Comparison of ENCODE assay signal across 13 cellular contexts in the genomic region with DNA sequence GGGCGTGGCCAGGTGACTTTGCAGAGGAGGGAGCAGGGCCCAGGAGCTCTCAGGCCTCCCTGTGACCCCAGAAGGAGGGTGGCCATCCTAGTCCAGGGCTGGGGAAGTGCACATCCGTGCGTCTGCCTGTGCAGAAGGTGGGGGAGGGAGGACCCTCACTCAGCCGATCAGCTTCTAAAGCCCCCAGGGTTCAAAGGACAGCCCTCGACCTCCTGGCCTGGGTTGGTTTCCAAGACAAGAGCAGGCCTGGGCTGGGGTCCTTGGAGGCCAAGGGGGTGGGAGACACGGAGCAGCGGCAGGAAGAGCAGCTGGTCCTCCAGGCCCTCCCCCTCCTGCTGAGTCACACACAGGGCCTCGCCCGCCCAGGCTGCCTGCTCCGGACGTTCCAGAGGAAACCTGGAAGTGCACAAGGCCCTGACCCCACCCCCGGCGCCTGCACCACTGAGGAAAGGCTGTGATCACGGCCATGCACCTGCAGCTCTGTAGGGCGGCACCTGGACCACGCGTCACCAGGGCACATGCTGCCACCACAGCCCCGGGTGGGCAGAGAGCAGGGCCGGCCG.
A peak's percentile ranks its signal among the peaks of the same experiment; 100 is the strongest.
DNase-seq lines count a peak whose midpoint lies in the region; ATAC-seq and TF ChIP-seq lines count a peak whose summit lies in the region.
"Had no signal": no experiment of that assay in that cellular context is flagged by ENCODE, and none has a peak within 500 bp of the region (broad histone marks: within the 10 kb centered on the region; RNA-seq: fewer than 3 reads in every experiment).

No MANE protein-coding gene starts in this region.

- H3K36me3 Mint-ChIP-seq in endodermal cell (ENCODE audit: low read depth), result no peaks in the 10 kb centered on the region

- ATAC-seq in heart right ventricle (peak in 7 of 8 donors; percentile 51 to 86 (median 63)), GM19397 (IDR thresholded peaks at IDR 0.05; ENCODE audit: unreplicated experiment) (no peak)
- ATAC-seq: effector memory CD8-positive, alpha-beta T cell had no signal

- H3K36me3 ChIP-seq in SK-N-SH (replicated peaks in 1 of 2; ENCODE audit: control insufficient read depth in 1 of 2, insufficient read depth in 2 of 2, low read length in 1 of 2), result no peaks in the 10 kb centered on the region
- no peaks in the 10 kb centered on the region for H3K36me3 ChIP-seq in heart right ventricle
- no peaks in the 10 kb centered on the region for H3K36me3 ChIP-seq in endodermal cell (ENCODE audit: control insufficient read depth, insufficient read depth, low read length)

- no peaks in the 10 kb centered on the region for H4K20me1 ChIP-seq in SK-N-SH (ENCODE audit: insufficient read depth)

- CTCF ChIA-PET in SK-N-SH (lab: Yijun Ruan, JAX), result no interaction called here

- no peak overlapping the region for H2AFZ ChIP-seq in SK-N-SH (ENCODE audit: low read depth)

- TF ChIP-seq EP300 in SK-N-SH (IDR thresholded peaks at IDR 0.05; ENCODE audit: borderline replicate concordance in 1 of 2, low read depth in 1 of 2, low read length in 1 of 2), result 0 out of 4 replicates have a peak, but pooled peaks of 1 of the 2 experiments have one; percentile 41

- no peak for TF ChIP-seq RAD21 in SK-N-SH (IDR thresholded peaks at IDR 0.05; ENCODE audit: low read length)

- DNase-seq in H4 (ENCODE audit: low spot score) (peak; percentile 82), SK-N-SH (no peak), heart right ventricle (peak in 1 of 2 donors; percentile 31), pulmonary artery endothelial cell (ENCODE audit: low read depth, low spot score) (peak; percentile 58), NCI-H128 (lab: John Stamatoyannopoulos, UW; ENCODE audit: unreplicated experiment) (no peak), endodermal cell (no peak)
- no peak for DNase-seq in stimulated activated CD8-positive, alpha-beta memory T cell treated with anti-CD3 and anti-CD28 coated beads, Interleukin-4, amount 100 ng/mL, for 48 hours
- DNase-seq: effector memory CD8-positive, alpha-beta T cell; NCI-H1930; stimulated activated CD4-positive, alpha-beta T cell treated with anti-CD3 and anti-CD28 coated beads, Interleukin-2, amount 100 ng/mL, for 24 hours; T-helper 1 cell had no signal

- peaks cover 12 to 32% of the 10 kb centered on the region in 2 experiments; a peak in 3 of 4 replicates for H3K4me1 ChIP-seq in SK-N-SH (ENCODE audit: control insufficient read depth in 1 of 2, insufficient read depth in 2 of 2, low read depth in 1 of 2, low read length in 1 of 2)
- H3K4me1 ChIP-seq in heart right ventricle, result peaks cover 0 to 25% (median 9%) of the 10 kb centered on the region in 9 donors
- H3K4me1 ChIP-seq in endodermal cell (ENCODE audit: control insufficient read depth, insufficient read depth, low read length), result no peaks in the 10 kb centered on the region

- TF ChIP-seq CTCF in SK-N-SH (IDR thresholded peaks at IDR 0.05), result no peak
- TF ChIP-seq CTCF in heart right ventricle (IDR thresholded peaks at IDR 0.05), result no peak
- TF ChIP-seq CTCF in endodermal cell (conservative IDR thresholded peaks at IDR 0.05), result no peak

- intact Hi-C loops in heart right ventricle (cut with DNase I), result no loop called here

- no peaks in the 10 kb centered on the region for H3K9me2 ChIP-seq in SK-N-SH

- no peak overlapping the region for H3K27ac Mint-ChIP-seq in endodermal cell
- H3K27ac Mint-ChIP-seq: activated T-helper 2 cell treated with anti-CD3 and anti-CD28 coated beads, Interferon-gamma antibody, Interleukin-2, Interleukin-4, amounts not matched to agents 10 μg/mL and 5 μg/mL and 100 μg/mL, durations not matched to agents 14 hours and 24 hours and 36 hours; effector memory CD8-positive, alpha-beta T cell had no signal

- H3K4me1 Mint-ChIP-seq in endodermal cell, result no peaks in the 10 kb centered on the region

- no peak overlapping the region for H3K4me3 ChIP-seq in SK-N-SH (ENCODE audit: low read depth in 2 of 2, low read length in 1 of 2)
- H3K4me3 ChIP-seq in heart right ventricle, result no peak overlapping the region
- no peak overlapping the region for H3K4me3 ChIP-seq in endodermal cell (ENCODE audit: low read length)

- H3K79me2 ChIP-seq in SK-N-SH (ENCODE audit: insufficient read depth), result no peaks in the 10 kb centered on the region

- H3K9me3 ChIP-seq in SK-N-SH (no peaks in the 10 kb centered on the region), heart right ventricle (peaks cover 0 to 5% (median 0%) of the 10 kb centered on the region in 11 donors), endodermal cell (ENCODE audit: control insufficient read depth, low read length) (no peaks in the 10 kb centered on the region)

- WGBS in SK-N-SH (ENCODE audit: low lambda C conversion rate), result 82% methylated on average over 4 of the region's 20 CpGs
- 43 to 51% methylated on average over 19 to 20 of the region's 20 CpGs for WGBS in heart right ventricle, 2 donors
- 81 to 87% methylated on average over 6 to 20 of the region's 20 CpGs for WGBS in endodermal cell (ENCODE audit: insufficient coverage in 1 of 2, insufficient read length in 1 of 2), 2 experiments

- H3K4me2 ChIP-seq in SK-N-SH, result peak overlapping the region; percentile 59; the same call in 1 of the 2 replicates

- peaks cover 13% of the 10 kb centered on the region for H3K9me3 Mint-ChIP-seq in endodermal cell
- H3K9me3 Mint-ChIP-seq: effector memory CD8-positive, alpha-beta T cell had no signal

- H3K27me3 ChIP-seq in SK-N-SH (ENCODE audit: insufficient read depth), result no peaks in the 10 kb centered on the region
- peaks cover 0 to 19% (median 5%) of the 10 kb centered on the region in 7 donors for H3K27me3 ChIP-seq in heart right ventricle
- H3K27me3 ChIP-seq in endodermal cell (ENCODE audit: control insufficient read depth, insufficient read depth, low read length, poor library complexity, severe bottlenecking), result no peaks in the 10 kb centered on the region

- peak overlapping the region in 1 of 2 experiments; percentile 54; a peak in 2 of 4 replicates for H3K27ac ChIP-seq in SK-N-SH (ENCODE audit: low read depth in 2 of 2, low read length in 1 of 2)
- no peak overlapping the region for H3K27ac ChIP-seq in heart right ventricle
- H3K27ac ChIP-seq in endodermal cell (ENCODE audit: low read depth, low read length), result no peak overlapping the region

- no peaks in the 10 kb centered on the region for H3K27me3 Mint-ChIP-seq in endodermal cell (ENCODE audit: insufficient read depth)

- H3K4me3 Mint-ChIP-seq in endodermal cell, result no peak overlapping the region
- H3K4me3 Mint-ChIP-seq: effector memory CD8-positive, alpha-beta T cell had no signal

- peaks cover 4% of the 10 kb centered on the region for H3F3A ChIP-seq in SK-N-SH (replicated peaks; ENCODE audit: insufficient read depth)

- H3K9ac ChIP-seq in SK-N-SH (peak overlapping the region; percentile 51), endodermal cell (ENCODE audit: extremely low read depth, low read length, poor library complexity, severe bottlenecking) (no peak overlapping the region)

- POLR2A ChIA-PET in SK-N-SH (lab: Yijun Ruan, JAX), result no interaction called here

TF ChIP-seq in SK-N-SH, 30 proteins besides CTCF, POLR2A, EP300 and RAD21 (continues in another document):
- TF ChIP-seq JUND (IDR thresholded peaks at IDR 0.05), result no peak; the same call in 1 of the 2 replicates
- no peak for TF ChIP-seq NFIC (IDR thresholded peaks at IDR 0.05; ENCODE audit: borderline replicate concordance)
- no peak for TF ChIP-seq USF2 (IDR thresholded peaks at IDR 0.05; ENCODE audit: borderline replicate concordance, low read depth, low read length)
- no peak for TF ChIP-seq TAF1 (IDR thresholded peaks at IDR 0.05; ENCODE audit: borderline replicate concordance, low read depth, low read length)
- TF ChIP-seq GATA2 (CRISPR knock-in tag; IDR thresholded peaks at IDR 0.05), result no peak
- no peak for TF ChIP-seq CHD2 (IDR thresholded peaks at IDR 0.05; ENCODE audit: low read length, partially characterized antibody)
- TF ChIP-seq FOSL2 (IDR thresholded peaks at IDR 0.05; ENCODE audit: borderline replicate concordance, low read depth), result peak; percentile 80
- no peak for TF ChIP-seq MXI1 (IDR thresholded peaks at IDR 0.05; ENCODE audit: low read depth, low read length)
- 0 out of 2 replicates have a peak, but pooled peaks have one; percentile 36 for TF ChIP-seq ELF1 (IDR thresholded peaks at IDR 0.05)
- TF ChIP-seq, protein P1, sequence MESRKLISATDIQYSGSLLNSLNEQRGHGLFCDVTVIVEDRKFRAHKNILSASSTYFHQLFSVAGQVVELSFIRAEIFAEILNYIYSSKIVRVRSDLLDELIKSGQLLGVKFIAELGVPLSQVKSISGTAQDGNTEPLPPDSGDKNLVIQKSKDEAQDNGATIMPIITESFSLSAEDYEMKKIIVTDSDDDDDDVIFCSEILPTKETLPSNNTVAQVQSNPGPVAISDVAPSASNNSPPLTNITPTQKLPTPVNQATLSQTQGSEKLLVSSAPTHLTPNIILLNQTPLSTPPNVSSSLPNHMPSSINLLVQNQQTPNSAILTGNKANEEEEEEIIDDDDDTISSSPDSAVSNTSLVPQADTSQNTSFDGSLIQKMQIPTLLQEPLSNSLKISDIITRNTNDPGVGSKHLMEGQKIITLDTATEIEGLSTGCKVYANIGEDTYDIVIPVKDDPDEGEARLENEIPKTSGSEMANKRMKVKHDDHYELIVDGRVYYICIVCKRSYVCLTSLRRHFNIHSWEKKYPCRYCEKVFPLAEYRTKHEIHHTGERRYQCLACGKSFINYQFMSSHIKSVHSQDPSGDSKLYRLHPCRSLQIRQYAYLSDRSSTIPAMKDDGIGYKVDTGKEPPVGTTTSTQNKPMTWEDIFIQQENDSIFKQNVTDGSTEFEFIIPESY (IDR thresholded peaks at IDR 0.05; ENCODE audit: borderline replicate concordance, low read depth), result no peak
- peak; percentile 12; the same call in 1 of the 2 replicates for TF ChIP-seq POLR2AphosphoS5 (IDR thresholded peaks at IDR 0.05; ENCODE audit: low read depth, low read length)
- TF ChIP-seq GABPA (IDR thresholded peaks at IDR 0.05; ENCODE audit: low read depth), result peak; percentile 62
- no peak for TF ChIP-seq FOXJ3 (CRISPR knock-in tag; IDR thresholded peaks at IDR 0.05)
- TF ChIP-seq YY1 (IDR thresholded peaks at IDR 0.05; ENCODE audit: low read depth), result no peak
- no peak for TF ChIP-seq RCOR1 (IDR thresholded peaks at IDR 0.05; ENCODE audit: low read length)
- TF ChIP-seq MAX (IDR thresholded peaks at IDR 0.05; ENCODE audit: low read depth), result peak; percentile 61
- peak; percentile 74 for TF ChIP-seq TCF12 (IDR thresholded peaks at IDR 0.05)

Comparison
In these comparisons a context has a peak if more than half of its experiments do, and no peak if none do; other contexts are left out.
1. DNase-seq: peak in H4 (single experiment) and pulmonary artery endothelial cell (single experiment); none in SK-N-SH (single experiment), stimulated activated CD8-positive, alpha-beta memory T cell treated with anti-CD3 and anti-CD28 coated beads, Interleukin-4, amount 100 ng/mL, for 48 hours (single experiment), NCI-H128 (single experiment) and endodermal cell (single experiment).